18 cellular contexts compared by ENCODE assay signal in genomic region chr10:59688921-59689351, GRCh38. TPM values are rescaled to one million over a fixed set of nuclear protein-coding genes. Genes with fewer than 3 reads are reported as not detected.
DNase-seq lines count a peak whose midpoint lies in the region; ATAC-seq lines count a peak whose summit lies in the region.
"Had no signal": no experiment of that assay in that cellular context is flagged by ENCODE, and none has a peak within 500 bp of the region (broad histone marks: within the 10 kb centered on the region; RNA-seq: fewer than 3 reads in every experiment).

No MANE protein-coding gene starts in this region.

- H3K4me1 ChIP-seq in mucosa of rectum (ENCODE audit: control insufficient read depth in 2 of 2, insufficient read depth in 2 of 2, low read length in 2 of 2), result peaks cover 7 to 27% of the 10 kb centered on the region in 2 donors
- H3K4me1 ChIP-seq in effector memory CD4-positive, alpha-beta T cell (ENCODE audit: control insufficient read depth, insufficient read depth, low read length, poor library complexity, severe bottlenecking), result no peaks in the 10 kb centered on the region
- H3K4me1 ChIP-seq: Peyer's patch had no signal

- H3K36me3 ChIP-seq in mucosa of rectum (ENCODE audit: control insufficient read depth in 2 of 2, insufficient read depth in 2 of 2, low read length in 2 of 2), result peaks cover 1 to 2% of the 10 kb centered on the region in 2 donors
- no peaks in the 10 kb centered on the region for H3K36me3 ChIP-seq in effector memory CD4-positive, alpha-beta T cell (ENCODE audit: control insufficient read depth, insufficient read depth, low read length)
- H3K36me3 ChIP-seq: Peyer's patch had no signal

- peaks cover 0 to 1% of the 10 kb centered on the region in 2 donors for H3K27me3 ChIP-seq in mucosa of rectum (ENCODE audit: control insufficient read depth in 2 of 2, insufficient read depth in 2 of 2, low read length in 2 of 2)
- H3K27me3 ChIP-seq in effector memory CD4-positive, alpha-beta T cell (replicated peaks; ENCODE audit: control insufficient read depth, insufficient read depth, low read length, poor library complexity, severe bottlenecking), result no peaks in the 10 kb centered on the region
- H3K27me3 ChIP-seq: Peyer's patch had no signal

- H3K27ac ChIP-seq in mucosa of rectum (ENCODE audit: low read depth in 2 of 2, low read length in 2 of 2), result peak overlapping the region; percentile 60 to 88
- H3K27ac ChIP-seq in effector memory CD4-positive, alpha-beta T cell (ENCODE audit: insufficient read depth, low read length, poor library complexity, severe bottlenecking), result no peak overlapping the region
- H3K27ac ChIP-seq: Peyer's patch had no signal

- H3K4me3 ChIP-seq in mucosa of rectum (ENCODE audit: low read length in 2 of 2), result no peak overlapping the region
- H3K4me3 ChIP-seq in effector memory CD4-positive, alpha-beta T cell (ENCODE audit: insufficient read depth, low read depth, low read length, poor library complexity, severe bottlenecking), result no peak overlapping the region
- H3K4me3 ChIP-seq: Peyer's patch had no signal

- H3K9me3 ChIP-seq in mucosa of rectum (ENCODE audit: control insufficient read depth in 2 of 2, low read length in 2 of 2), result no peaks in the 10 kb centered on the region
- H3K9me3 ChIP-seq in effector memory CD4-positive, alpha-beta T cell (ENCODE audit: control insufficient read depth, low read length), result no peaks in the 10 kb centered on the region
- H3K9me3 ChIP-seq: Peyer's patch had no signal

- DNase-seq in RKO (ENCODE audit: low spot score) (peak; percentile 33), NCI-H2227 (lab: John Stamatoyannopoulos, UW; ENCODE audit: unreplicated experiment) (no peak), NCI-H2107 (lab: John Stamatoyannopoulos, UW) (no peak), dermis blood vessel endothelial cell (no peak)
- DNase-seq in effector memory CD4-positive, alpha-beta T cell, result no peak
- DNase-seq: activated CD8-positive, alpha-beta memory T cell treated with anti-CD3 and anti-CD28 coated beads, Interleukin-2, amount 50 U/mL, for 4 hours; activated naive CD4-positive, alpha-beta T cell; C1 segment of cervical spinal cord; HFFc6; left ventricle myocardium superior; naive thymus-derived CD4-positive, alpha-beta T cell; NCI-H1436; NCI-H526; Peyer's patch had no signal

- no peak overlapping the region for H3K9ac ChIP-seq in mucosa of rectum (ENCODE audit: low read depth in 1 of 2, low read length in 2 of 2)

- ATAC-seq in GM18511 (IDR thresholded peaks at IDR 0.05; ENCODE audit: unreplicated experiment), result peak; percentile 66
- peak; percentile 66 for ATAC-seq in HG03342 (IDR thresholded peaks at IDR 0.05; ENCODE audit: unreplicated experiment)
- ATAC-seq: left ventricle myocardium superior; naive thymus-derived CD4-positive, alpha-beta T cell; WTC11 had no signal

RNA-seq across cellular contexts. Expression of gene SLC16A9, which starts 20.7 kb away (rescaled TPM):
- under 0.01 and 0.05 TPM in 2 replicates for total RNA-seq in dermis blood vessel endothelial cell
- total RNA-seq: HFFc6 had no signal
